ENCODE assay signal across 10 cellular contexts in the genomic region with DNA sequence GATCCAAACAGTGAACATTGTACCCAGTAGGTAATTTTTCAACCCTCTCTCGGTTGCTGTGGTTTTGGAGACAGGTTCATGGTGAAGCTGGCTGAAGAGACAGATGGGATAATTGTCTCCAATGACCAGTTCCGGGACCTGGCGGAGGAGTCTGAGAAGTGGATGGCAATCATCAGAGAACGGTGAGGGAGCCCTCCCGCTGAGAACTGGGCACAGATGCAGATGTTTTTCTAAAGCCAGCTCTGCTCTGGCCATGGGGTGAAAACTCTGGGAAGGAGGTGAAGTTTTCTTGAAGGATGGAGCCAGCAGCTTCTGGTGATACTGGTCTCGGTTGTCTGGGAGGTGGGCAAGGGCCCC. TPM values are rescaled to one million over a fixed set of nuclear protein-coding genes. Genes with fewer than 3 reads are reported as not detected.
A peak's percentile ranks its signal among the peaks of the same experiment; 100 is the strongest.
DNase-seq lines count a peak whose midpoint lies in the region; TF ChIP-seq lines count a peak whose summit lies in the region.
"Had no signal": no experiment of that assay in that cellular context is flagged by ENCODE, and none has a peak within 500 bp of the region (broad histone marks: within the 10 kb centered on the region; RNA-seq: fewer than 3 reads in every experiment).

No MANE protein-coding gene starts in this region.

- no peak overlapping the region for H3K4me2 ChIP-seq in mammary epithelial cell (ENCODE audit: insufficient read depth, low read depth, low read length)

- H3K9ac ChIP-seq in mammary epithelial cell (ENCODE audit: insufficient read depth, low read length) (no peak overlapping the region), mucosa of rectum (ENCODE audit: low read depth in 1 of 2, low read length in 2 of 2) (no peak overlapping the region)

- H3K27ac ChIP-seq in breast epithelium, result peak overlapping the region; percentile 57 to 77
- H3K27ac ChIP-seq in mammary epithelial cell (ENCODE audit: insufficient read depth, low read depth, low read length), result no peak overlapping the region
- H3K27ac ChIP-seq in adrenal gland, result peak overlapping the region in 4 of 5 donors; percentile 65 to 89 (median 76)
- H3K27ac ChIP-seq in mucosa of rectum (ENCODE audit: low read depth in 2 of 2, low read length in 2 of 2), result peak overlapping the region; percentile 21 to 46
- peak overlapping the region; percentile 23 to 46 (median 39) for H3K27ac ChIP-seq in thyroid gland
- H3K27ac ChIP-seq: VCaP had no signal

- no TSS peak for BruUV-seq in mammary epithelial cell (replicated peaks; lab: Mats Ljungman, UMichigan)

- no peaks in the 10 kb centered on the region for H3K9me3 Mint-ChIP-seq in immature natural killer cell
- H3K9me3 Mint-ChIP-seq: H9 had no signal

- CTCF ChIA-PET in mammary epithelial cell (lab: Charles Lee; ENCODE audit: low non-redundant PET), result interaction anchor here (0.6 to 2.0 kb wide), 3 partner anchors 74 to 102 kb away, joined by 3 to 10 read pairs (median 6); no protein-coding TSS in a partner anchor

- H3K4me1 ChIP-seq in breast epithelium (peaks cover 0 to 20% of the 10 kb centered on the region in 2 donors), mammary epithelial cell (ENCODE audit: insufficient read depth, low read length) (peaks cover 16% of the 10 kb centered on the region), adrenal gland (replicated peaks in 1 of 2) (peaks cover 28 to 68% of the 10 kb centered on the region in 2 donors), mucosa of rectum (ENCODE audit: control insufficient read depth in 2 of 2, insufficient read depth in 2 of 2, low read length in 2 of 2) (peaks cover 19% of the 10 kb centered on the region in 2 donors), thyroid gland (peaks cover 13 to 50% of the 10 kb centered on the region in 2 donors)

- H3K9me3 ChIP-seq in breast epithelium, result no peaks in the 10 kb centered on the region
- H3K9me3 ChIP-seq in mammary epithelial cell (replicated peaks; ENCODE audit: insufficient read depth, low read length), result no peaks in the 10 kb centered on the region
- H3K9me3 ChIP-seq in adrenal gland (replicated peaks in 1 of 3), result no peaks in the 10 kb centered on the region
- no peaks in the 10 kb centered on the region for H3K9me3 ChIP-seq in mucosa of rectum (ENCODE audit: control insufficient read depth in 2 of 2, low read length in 2 of 2)
- no peaks in the 10 kb centered on the region for H3K9me3 ChIP-seq in thyroid gland

- H3K4me3 ChIP-seq in breast epithelium (no peak overlapping the region), mammary epithelial cell (replicated peaks in 1 of 3; ENCODE audit: insufficient read depth in 1 of 3, low read depth in 2 of 3, low read length in 3 of 3) (no peak overlapping the region), adrenal gland (no peak overlapping the region), mucosa of rectum (ENCODE audit: low read length in 2 of 2) (no peak overlapping the region), thyroid gland (replicated peaks in 1 of 3) (no peak overlapping the region)

- in situ Hi-C loops in mammary epithelial cell (cut with MboI; ENCODE audit: low sequenced_read_pairs in 2 of 2), result no loop called here

- WGBS in mammary epithelial cell (ENCODE audit: low coverage, missing lambda C conversion rate), result 69% methylated on average over 6 of the region's 6 CpGs
- WGBS in adrenal gland, 4 donors, result 49 to 64% (median 58%) methylated on average over 6 of the region's 6 CpGs
- WGBS in thyroid gland, 2 donors, result 47 to 51% methylated on average over 6 of the region's 6 CpGs

- intact Hi-C loops in breast epithelium (cut with DNase I; ENCODE audit: low total_unique reads), result no loop called here
- intact Hi-C loops in mammary epithelial cell (cut with micrococcal nuclease), result loop anchor here (1.0 kb wide), 2 partner anchors 71 to 103 kb away; no protein-coding TSS in a partner anchor
- intact Hi-C loops in adrenal gland (cut with DNase I), result no loop called here
- intact Hi-C loops in thyroid gland (cut with DNase I), result loop anchor here (2.0 to 10.0 kb wide), 2 partner anchors 101 to 201 kb away; partner anchors contain the start of genes ADCY4, GMPR2 and NEDD8

- TF ChIP-seq POLR2A in breast epithelium (IDR thresholded peaks at IDR 0.05) (no peak), adrenal gland (IDR thresholded peaks at IDR 0.05) (no peak), thyroid gland (IDR thresholded peaks at IDR 0.05) (no peak)

- dilution Hi-C loops in mammary epithelial cell (cut with HindIII; ENCODE audit: low sequenced_read_pairs), result loop anchor here (5.0 kb wide), 1 partner anchor 99 kb away; the partner anchor contains the start of genes ADCY4 and RIPK3

- TF ChIP-seq CTCF in breast epithelium (IDR thresholded peaks at IDR 0.05) (no peak), mammary epithelial cell (conservative IDR thresholded peaks at IDR 0.05 in 1 of 2, IDR thresholded peaks at IDR 0.05 in 1 of 2; ENCODE audit: extremely low read depth in 1 of 2, insufficient read depth in 1 of 2, low read depth in 1 of 2, low read length in 2 of 2) (no peak), adrenal gland (IDR thresholded peaks at IDR 0.05) (no peak), thyroid gland (IDR thresholded peaks at IDR 0.05) (no peak)

- DNase-seq in breast epithelium (ENCODE audit: low spot score in 2 of 2), result no peak
- no peak for DNase-seq in mammary epithelial cell
- DNase-seq in adrenal gland, result no peak
- no peak for DNase-seq in thyroid gland
- no peak for DNase-seq in NCI-H1694 treated with DMSO at 0.1 percent for 48 hours (lab: John Stamatoyannopoulos, UW)
- DNase-seq in immature natural killer cell, result no peak
- DNase-seq in GM19240 (ENCODE audit: insufficient read length, low spot score), result no peak
- DNase-seq: H9 had no signal

- H3K36me3 ChIP-seq in breast epithelium (no peaks in the 10 kb centered on the region), mammary epithelial cell (ENCODE audit: insufficient read depth, low read length) (peaks cover 35% of the 10 kb centered on the region), adrenal gland (replicated peaks in 1 of 2) (peaks cover 0 to 69% of the 10 kb centered on the region in 2 donors), mucosa of rectum (ENCODE audit: control insufficient read depth in 2 of 2, insufficient read depth in 2 of 2, low read length in 2 of 2) (peaks cover 72 to 85% of the 10 kb centered on the region in 2 donors), thyroid gland (peaks cover 48 to 53% of the 10 kb centered on the region in 2 donors)

- peak overlapping the region in 2 of 6 donors; percentile 54 to 71 for H3K27ac Mint-ChIP-seq in immature natural killer cell
- H3K27ac Mint-ChIP-seq: H9 had no signal

- H4K20me1 ChIP-seq in mammary epithelial cell (ENCODE audit: insufficient read depth, low read length), result no peaks in the 10 kb centered on the region

- no peak overlapping the region for H2AFZ ChIP-seq in mammary epithelial cell (ENCODE audit: low read depth, low read length)

- H3K27me3 ChIP-seq in breast epithelium (no peaks in the 10 kb centered on the region), mammary epithelial cell (ENCODE audit: insufficient read depth, low read length) (no peaks in the 10 kb centered on the region), adrenal gland (no peaks in the 10 kb centered on the region), mucosa of rectum (ENCODE audit: control insufficient read depth in 2 of 2, insufficient read depth in 2 of 2, low read length in 2 of 2) (no peaks in the 10 kb centered on the region), thyroid gland (no peaks in the 10 kb centered on the region)

- H3K79me2 ChIP-seq in mammary epithelial cell (ENCODE audit: insufficient read depth, low read length), result peaks cover 54% of the 10 kb centered on the region

- peaks cover 15 to 52% (median 22%) of the 10 kb centered on the region in 3 donors for H3K36me3 Mint-ChIP-seq in immature natural killer cell

- peaks cover 47 to 58% of the 10 kb centered on the region in 2 donors for H3K4me1 Mint-ChIP-seq in immature natural killer cell

- no peak overlapping the region for H3K4me3 Mint-ChIP-seq in immature natural killer cell
- H3K4me3 Mint-ChIP-seq: H9 had no signal

- peaks cover 3 to 9% (median 4%) of the 10 kb centered on the region in 3 donors for H3K27me3 Mint-ChIP-seq in immature natural killer cell (ENCODE audit: low read depth in 3 of 3)

RNA-seq across cellular contexts. Expression of gene KHNYN, which starts 6.2 kb away (rescaled TPM):
- total RNA-seq in breast epithelium (10 to 100 TPM; 48.5 to 68.1 (median 63.9) TPM), mammary epithelial cell (10 to 100 TPM; 60.2 to 75.0 TPM), adrenal gland (10 to 100 TPM; 30.2 to 59.8 (median 45.1) TPM), thyroid gland (10 to 100 TPM; 46.9 to 75.0 (median 48.3) TPM)
- polyA plus RNA-seq in mammary epithelial cell (16.7 TPM), adrenal gland (10 to 100 TPM; 18.5 to 48.6 (median 36.2) TPM), immature natural killer cell (10 to 100 TPM; 12.5 to 28.0 (median 25.6) TPM)
- 34.9 TPM for polyA minus RNA-seq in mammary epithelial cell

RNA-seq across cellular contexts. Expression of gene CBLN3, which starts 6.5 kb away (rescaled TPM):
- 1 to 10 TPM; 1.6 to 3.8 (median 2.3) TPM for total RNA-seq in breast epithelium
- total RNA-seq in mammary epithelial cell, result 1 to 10 TPM; 1.3 to 3.1 TPM
- polyA plus RNA-seq in mammary epithelial cell, result 0.78 TPM
- not detected for polyA minus RNA-seq in mammary epithelial cell
- 10 to 100 TPM in 4 of 8 donors, 1 to 10 TPM in 4; 5.0 to 43.6 (median 9.9) TPM for total RNA-seq in adrenal gland
- polyA plus RNA-seq in adrenal gland, result 10 to 100 TPM in 2 of 3 donors, 1 to 10 TPM in 1; 3.9 to 35.7 (median 21.3) TPM
- 1 to 10 TPM; 1.7 to 3.4 (median 2.3) TPM for total RNA-seq in thyroid gland
- not detected for polyA plus RNA-seq in immature natural killer cell

RNA-seq across cellular contexts. Expression of gene SDR39U1, which starts 6.6 kb away (rescaled TPM):
- total RNA-seq in breast epithelium (10 to 100 TPM; 42.1 to 63.4 (median 53.4) TPM), mammary epithelial cell (10 to 100 TPM in 1 of 2 donors, 1 to 10 TPM in 1; 8.8 to 39.1 TPM), adrenal gland (100 to 1,000 TPM in 1 of 8 donors, 10 to 100 TPM in 7; 58.9 to 100 (median 77.5) TPM), thyroid gland (10 to 100 TPM; 35.1 to 75.6 (median 49.2) TPM)
- polyA plus RNA-seq in mammary epithelial cell (40.2 TPM), adrenal gland (100 to 1,000 TPM in 2 of 3 donors, 10 to 100 TPM in 1; 50.4 to 218 (median 162) TPM), immature natural killer cell (10 to 100 TPM; 62.2 to 91.2 (median 82.6) TPM)
- 9.8 TPM for polyA minus RNA-seq in mammary epithelial cell

RNA-seq across cellular contexts. Expression of gene NYNRIN, which starts 37.2 kb away (rescaled TPM):
- 1 to 10 TPM; 6.4 to 8.2 (median 7.7) TPM for total RNA-seq in breast epithelium
- 10 to 100 TPM in 1 of 2 donors, 1 to 10 TPM in 1; 2.7 to 15.0 TPM for total RNA-seq in mammary epithelial cell
- 2.4 TPM for polyA plus RNA-seq in mammary epithelial cell
- polyA minus RNA-seq in mammary epithelial cell, result 3.9 TPM
- total RNA-seq in adrenal gland, result 10 to 100 TPM in 1 of 8 donors, 1 to 10 TPM in 7; 6.0 to 11.0 (median 7.0) TPM
- 1 to 10 TPM; 2.2 to 6.1 (median 3.4) TPM for polyA plus RNA-seq in adrenal gland
- 10 to 100 TPM; 11.7 to 19.9 (median 12.3) TPM for total RNA-seq in thyroid gland
- under 1 TPM in 2 of 3 donors, not detected in 1; 0.18 TPM for polyA plus RNA-seq in immature natural killer cell

Comparison
In these comparisons a context has a peak if more than half of its experiments do, and no peak if none do; other contexts are left out.
1. intact Hi-C loops: an anchor here in mammary epithelial cell (1.0 kb wide) and thyroid gland (2.0 to 10.0 kb wide); none called in breast epithelium and adrenal gland.